ENCODE assay signal across 7 cellular contexts in genomic region chr14:37172024-37172869, GRCh38. TPM values are rescaled to one million over a fixed set of nuclear protein-coding genes. Genes with fewer than 3 reads are reported as not detected.
DNase-seq lines count a peak whose midpoint lies in the region; ATAC-seq and TF ChIP-seq lines count a peak whose summit lies in the region.

TSS of gene SLC25A21 (minus strand) at chr14:37172606.

- no peaks in the 10 kb centered on the region for H3F3A ChIP-seq in GM23248 (ENCODE audit: insufficient read depth)

- 1 to 2% methylated on average over 66 of the region's 66 CpGs for WGBS in GM23248 (ENCODE audit: low coverage in 1 of 2, low lambda C conversion rate in 2 of 2, missing lambda C conversion rate in 2 of 2), 2 experiments
- WGBS in right cardiac atrium = under 1% methylated on average over 66 of the region's 66 CpGs

- peak within 1 kb of the TSS; percentile 85 for H3K4me3 ChIP-seq in GM23248
- H3K4me3 ChIP-seq in right cardiac atrium (ENCODE audit: low read length) = peak within 1 kb of the TSS; percentile 76
- no peak within 1 kb of the TSS for H3K4me3 ChIP-seq in CD8-positive, alpha-beta T cell (ENCODE audit: low read depth, low read length)

- DNase-seq in GM23248 (peak; percentile 84), NCI-H226 (peak; percentile 24), astrocyte of the hippocampus (ENCODE audit: low read depth, low spot score) (peak; percentile 89), right cardiac atrium (peak; percentile 80 to 91 (median 88)), progenitor cell of endocrine pancreas (ENCODE audit: low spot score, unreplicated experiment) (peak; percentile 61)
- DNase-seq in CD8-positive, alpha-beta T cell = no peak

- H3K27me3 Mint-ChIP-seq in progenitor cell of endocrine pancreas = peaks cover 7% of the 10 kb centered on the region
- H3K27me3 Mint-ChIP-seq in CD8-positive, alpha-beta T cell (ENCODE audit: low read depth) = peaks cover 10% of the 10 kb centered on the region

- H4K20me1 ChIP-seq in GM23248 (ENCODE audit: insufficient read depth) = no peaks in the 10 kb centered on the region

- no peaks in the 10 kb centered on the region for H3K9me2 ChIP-seq in GM23248 (ENCODE audit: insufficient read depth)

- H3K36me3 Mint-ChIP-seq in progenitor cell of endocrine pancreas (ENCODE audit: insufficient read depth) = no peaks in the 10 kb centered on the region
- H3K36me3 Mint-ChIP-seq in CD8-positive, alpha-beta T cell = no peaks in the 10 kb centered on the region

- no peaks in the 10 kb centered on the region for H3K36me3 ChIP-seq in GM23248 (ENCODE audit: low read depth)
- H3K36me3 ChIP-seq in CD8-positive, alpha-beta T cell (ENCODE audit: insufficient read depth, low read length) = no peaks in the 10 kb centered on the region

- peaks cover 9% of the 10 kb centered on the region for H3K4me1 Mint-ChIP-seq in progenitor cell of endocrine pancreas (ENCODE audit: low read depth)
- peaks cover 3% of the 10 kb centered on the region for H3K4me1 Mint-ChIP-seq in CD8-positive, alpha-beta T cell (ENCODE audit: low read depth)

- H3K4me2 ChIP-seq in GM23248 (ENCODE audit: unreplicated experiment) = peak within 1 kb of the TSS; percentile 98

- H3K9me3 ChIP-seq in GM23248 (ENCODE audit: low read depth) (no peaks in the 10 kb centered on the region), right cardiac atrium (ENCODE audit: control insufficient read depth, low read length) (no peaks in the 10 kb centered on the region)
- no peaks in the 10 kb centered on the region for H3K9me3 ChIP-seq in CD8-positive, alpha-beta T cell (ENCODE audit: low read length)

- H2AFZ ChIP-seq in GM23248 = peak within 1 kb of the TSS; percentile 94

- ATAC-seq in right cardiac atrium (peak; percentile 98 to 99), HG02870 (IDR thresholded peaks at IDR 0.05; ENCODE audit: unreplicated experiment) (no peak)
- ATAC-seq in CD8-positive, alpha-beta T cell = no peak

- peaks cover 8% of the 10 kb centered on the region; the same call in 1 of the 2 replicates for H3K4me1 ChIP-seq in GM23248 (ENCODE audit: insufficient read depth)
- peaks cover 2% of the 10 kb centered on the region for H3K4me1 ChIP-seq in right cardiac atrium (ENCODE audit: control insufficient read depth, insufficient read depth, low read length)
- H3K4me1 ChIP-seq in CD8-positive, alpha-beta T cell (ENCODE audit: insufficient read depth, low read length) = no peaks in the 10 kb centered on the region

- intact Hi-C loops in right cardiac atrium (cut with DNase I) = no loop called here
- intact Hi-C loops in CD8-positive, alpha-beta T cell (cut with DNase I, micrococcal nuclease) = no loop called here

- POLR2A ChIA-PET in CD8-positive, alpha-beta T cell (lab: Charles Lee) = no interaction called here

- H3K4me3 Mint-ChIP-seq in progenitor cell of endocrine pancreas (ENCODE audit: low read depth) = peak within 1 kb of the TSS; percentile 86
- no peak within 1 kb of the TSS for H3K4me3 Mint-ChIP-seq in CD8-positive, alpha-beta T cell

- no peaks in the 10 kb centered on the region for H3K9me3 Mint-ChIP-seq in progenitor cell of endocrine pancreas (ENCODE audit: low read depth)
- H3K9me3 Mint-ChIP-seq in CD8-positive, alpha-beta T cell = peaks cover 4% of the 10 kb centered on the region

- in situ Hi-C loops in GM23248 (cut with MboI) = no loop called here

- CTCF ChIA-PET in CD8-positive, alpha-beta T cell (lab: Charles Lee) = no interaction called here

- H3K79me2 ChIP-seq in GM23248 (ENCODE audit: insufficient read depth) = no peaks in the 10 kb centered on the region

- peak within 1 kb of the TSS; percentile 85 for H3K9ac ChIP-seq in GM23248

- TF ChIP-seq CTCF in progenitor cell of endocrine pancreas (IDR thresholded peaks at IDR 0.05; ENCODE audit: unreplicated experiment) = no peak
- TF ChIP-seq CTCF in CD8-positive, alpha-beta T cell (IDR thresholded peaks at IDR 0.05) = no peak

- peak within 1 kb of the TSS; percentile 99 for H3K27ac Mint-ChIP-seq in progenitor cell of endocrine pancreas
- H3K27ac Mint-ChIP-seq in CD8-positive, alpha-beta T cell = no peak within 1 kb of the TSS

- H3K27me3 ChIP-seq in GM23248 (replicated peaks; ENCODE audit: insufficient read depth) = no peaks in the 10 kb centered on the region
- no peaks in the 10 kb centered on the region for H3K27me3 ChIP-seq in right cardiac atrium (ENCODE audit: control insufficient read depth, insufficient read depth)
- no peaks in the 10 kb centered on the region for H3K27me3 ChIP-seq in CD8-positive, alpha-beta T cell (ENCODE audit: insufficient read depth, low read length)

- peak within 1 kb of the TSS; percentile 77 for H3K27ac ChIP-seq in GM23248
- peak within 1 kb of the TSS; percentile 94 for H3K27ac ChIP-seq in right cardiac atrium (ENCODE audit: low read length)
- no peak within 1 kb of the TSS for H3K27ac ChIP-seq in CD8-positive, alpha-beta T cell (ENCODE audit: low read depth, low read length)

RNA-seq across cellular contexts. Expression of gene SLC25A21, which starts in this region (rescaled TPM):
- not detected in 2 replicates for total RNA-seq in GM23248 (2014; rRNA removed; shearing (Covaris generic))
- 0.26 and 0.79 TPM in 2 replicates for polyA plus RNA-seq in GM23248 (2016; fragmentation: Nextera tagmentation; extraction: Ambion mirVana)
- total RNA-seq in right cardiac atrium = 1 to 10 TPM; 1.0 to 1.9 (median 1.5) TPM
- polyA plus RNA-seq in right cardiac atrium = 0.84 TPM
- total RNA-seq in progenitor cell of endocrine pancreas = 2.5 and 3.1 TPM in 2 replicates
- not detected for total RNA-seq in CD8-positive, alpha-beta T cell

Comparison
In these comparisons a context has a peak if more than half of its experiments do, and no peak if none do; other contexts are left out.
1. Peak in DNase-seq, H3K4me3 ChIP-seq, H3K27ac ChIP-seq, H3K9ac ChIP-seq and H3K4me2 ChIP-seq in GM23248; RNA of the gene not detected or under 1 TPM.
2. DNase-seq: peak in NCI-H226 (single experiment), astrocyte of the hippocampus (single experiment), right cardiac atrium (3 of 3) and progenitor cell of endocrine pancreas (single experiment); none in CD8-positive, alpha-beta T cell (0 of 7).
3. ATAC-seq: peak in right cardiac atrium (2 of 2); none in HG02870 (single experiment) and CD8-positive, alpha-beta T cell (single experiment).